9 cellular contexts compared by ENCODE assay signal in the genomic region with DNA sequence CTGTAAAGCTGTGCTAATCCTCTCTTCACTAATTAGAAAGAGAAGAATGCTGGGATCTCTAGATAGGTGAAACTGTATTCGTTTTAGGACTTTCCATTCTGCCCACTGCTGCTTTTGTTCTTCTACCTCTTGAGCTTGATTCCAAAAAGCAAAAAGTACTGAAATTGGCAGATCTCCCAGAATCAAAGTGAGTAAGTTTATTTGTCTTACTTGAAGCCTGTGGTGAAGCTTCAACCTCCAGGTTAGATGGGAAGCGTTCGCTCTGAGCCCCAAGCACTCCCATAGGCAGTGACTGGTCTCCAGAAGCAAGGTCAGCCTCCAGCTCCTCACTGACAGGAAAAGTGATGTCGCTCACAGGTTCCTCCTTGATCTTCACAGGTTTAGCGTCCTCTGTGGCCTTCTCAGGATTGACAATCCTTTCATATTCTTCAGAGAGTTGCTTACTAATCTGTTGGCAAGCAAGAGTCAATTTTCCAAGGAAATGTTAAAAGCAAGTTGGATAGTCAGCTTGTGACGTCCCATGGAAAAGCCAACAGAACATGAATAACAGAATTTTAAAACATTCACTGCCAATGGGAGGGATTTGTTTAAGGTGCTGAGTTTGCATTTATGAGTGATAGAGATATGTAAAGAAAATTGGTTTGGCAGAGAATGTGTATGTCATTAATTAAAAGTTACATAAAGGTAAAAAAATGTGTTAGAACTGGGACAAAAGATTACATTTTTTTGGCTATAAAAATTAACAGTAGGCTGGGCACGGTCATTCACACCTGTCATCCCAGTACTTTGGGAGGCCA. TPM values are rescaled to one million over a fixed set of nuclear protein-coding genes. Genes with fewer than 3 reads are reported as not detected.
DNase-seq lines count a peak whose midpoint lies in the region; ATAC-seq and TF ChIP-seq lines count a peak whose summit lies in the region.
"Had no signal": no experiment of that assay in that cellular context is flagged by ENCODE, and none has a peak within 500 bp of the region (broad histone marks: within the 10 kb centered on the region; RNA-seq: fewer than 3 reads in every experiment).

No MANE protein-coding gene starts in this region.

- H3K27ac Mint-ChIP-seq in GM23338 (no peak overlapping the region; the same call in 1 of the 2 replicates), T-helper 17 cell (peak overlapping the region; percentile 49)

- peaks cover 20% of the 10 kb centered on the region for H3K36me3 ChIP-seq in GM23338 (ENCODE audit: insufficient read depth)

- no peaks in the 10 kb centered on the region for H3K9me2 ChIP-seq in GM23338 (ENCODE audit: insufficient read depth)

- H3K79me2 ChIP-seq in GM23338 (replicated peaks; ENCODE audit: insufficient read depth) = no peaks in the 10 kb centered on the region

- no peak overlapping the region for H3K4me3 Mint-ChIP-seq in GM23338
- H3K4me3 Mint-ChIP-seq in T-helper 17 cell = no peak overlapping the region

- H3K4me2 ChIP-seq in GM23338 = no peak overlapping the region

- no peaks in the 10 kb centered on the region for H3K9me3 ChIP-seq in T-helper 17 cell (ENCODE audit: control insufficient read depth, low read length, poor library complexity, severe bottlenecking)

- H3K4me1 ChIP-seq in GM23338 (ENCODE audit: insufficient read depth) = no peaks in the 10 kb centered on the region

- DNase-seq in GM23338 (ENCODE audit: low spot score) (peak; percentile 11), T-helper 17 cell (no peak), iris pigment epithelial cell (ENCODE audit: low read depth) (peak; percentile 97), HT-29 (ENCODE audit: low spot score) (no peak), DMS79 treated with DMSO at 0.1 percent for 48 hours (lab: John Stamatoyannopoulos, UW) (no peak), Ammon's horn (ENCODE audit: low spot score) (no peak)
- DNase-seq: activated gamma-delta T cell treated with Interleukin-2 at 50 U/mL for 16 hours, kidney, posterior cingulate gyrus had no signal

- H3K27me3 Mint-ChIP-seq in GM23338 (ENCODE audit: insufficient read depth, low read depth, poor library complexity) = peaks cover 2% of the 10 kb centered on the region
- H3K27me3 Mint-ChIP-seq in T-helper 17 cell = no peaks in the 10 kb centered on the region

- TF ChIP-seq CTCF in GM23338 (conservative IDR thresholded peaks at IDR 0.05; ENCODE audit: low read depth in 2 of 2) = no peak

- H3K4me1 Mint-ChIP-seq in GM23338 (no peaks in the 10 kb centered on the region), T-helper 17 cell (peaks cover 5% of the 10 kb centered on the region)

- H3K36me3 Mint-ChIP-seq in GM23338 (ENCODE audit: low read depth) = peaks cover 53% of the 10 kb centered on the region
- peaks cover 12% of the 10 kb centered on the region for H3K36me3 Mint-ChIP-seq in T-helper 17 cell (ENCODE audit: low read depth)

- no peaks in the 10 kb centered on the region for H3K9me3 Mint-ChIP-seq in GM23338

- H3F3A ChIP-seq in GM23338 (replicated peaks; ENCODE audit: low read depth) = no peaks in the 10 kb centered on the region

- peaks cover 3% of the 10 kb centered on the region; the same call in 1 of the 2 replicates for H4K20me1 ChIP-seq in GM23338 (replicated peaks; ENCODE audit: insufficient read depth)

- no peak overlapping the region; the same call in 1 of the 2 replicates for H3K27ac ChIP-seq in GM23338 (ENCODE audit: low read depth)

- no peak overlapping the region for H2AFZ ChIP-seq in GM23338

- no peak overlapping the region for H3K4me3 ChIP-seq in GM23338

- H3K27me3 ChIP-seq in GM23338 (ENCODE audit: insufficient read depth) = no peaks in the 10 kb centered on the region

- ATAC-seq in GM23338 = peak; percentile 34
- no peak for ATAC-seq in T-helper 17 cell

TF ChIP-seq in GM23338, 12 proteins besides CTCF, POLR2A, EP300 and RAD21 (continues in another document):
- TF ChIP-seq NANOG (IDR thresholded peaks at IDR 0.05; ENCODE audit: borderline replicate concordance) = no peak
- TF ChIP-seq ZNF114 (CRISPR knock-in tag; IDR thresholded peaks at IDR 0.05) = no peak
- TF ChIP-seq, protein P1, sequence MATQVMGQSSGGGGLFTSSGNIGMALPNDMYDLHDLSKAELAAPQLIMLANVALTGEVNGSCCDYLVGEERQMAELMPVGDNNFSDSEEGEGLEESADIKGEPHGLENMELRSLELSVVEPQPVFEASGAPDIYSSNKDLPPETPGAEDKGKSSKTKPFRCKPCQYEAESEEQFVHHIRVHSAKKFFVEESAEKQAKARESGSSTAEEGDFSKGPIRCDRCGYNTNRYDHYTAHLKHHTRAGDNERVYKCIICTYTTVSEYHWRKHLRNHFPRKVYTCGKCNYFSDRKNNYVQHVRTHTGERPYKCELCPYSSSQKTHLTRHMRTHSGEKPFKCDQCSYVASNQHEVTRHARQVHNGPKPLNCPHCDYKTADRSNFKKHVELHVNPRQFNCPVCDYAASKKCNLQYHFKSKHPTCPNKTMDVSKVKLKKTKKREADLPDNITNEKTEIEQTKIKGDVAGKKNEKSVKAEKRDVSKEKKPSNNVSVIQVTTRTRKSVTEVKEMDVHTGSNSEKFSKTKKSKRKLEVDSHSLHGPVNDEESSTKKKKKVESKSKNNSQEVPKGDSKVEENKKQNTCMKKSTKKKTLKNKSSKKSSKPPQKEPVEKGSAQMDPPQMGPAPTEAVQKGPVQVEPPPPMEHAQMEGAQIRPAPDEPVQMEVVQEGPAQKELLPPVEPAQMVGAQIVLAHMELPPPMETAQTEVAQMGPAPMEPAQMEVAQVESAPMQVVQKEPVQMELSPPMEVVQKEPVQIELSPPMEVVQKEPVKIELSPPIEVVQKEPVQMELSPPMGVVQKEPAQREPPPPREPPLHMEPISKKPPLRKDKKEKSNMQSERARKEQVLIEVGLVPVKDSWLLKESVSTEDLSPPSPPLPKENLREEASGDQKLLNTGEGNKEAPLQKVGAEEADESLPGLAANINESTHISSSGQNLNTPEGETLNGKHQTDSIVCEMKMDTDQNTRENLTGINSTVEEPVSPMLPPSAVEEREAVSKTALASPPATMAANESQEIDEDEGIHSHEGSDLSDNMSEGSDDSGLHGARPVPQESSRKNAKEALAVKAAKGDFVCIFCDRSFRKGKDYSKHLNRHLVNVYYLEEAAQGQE (IDR thresholded peaks at IDR 0.05; ENCODE audit: unreplicated experiment) = no peak
- no peak for TF ChIP-seq POLR2AphosphoS5 (IDR thresholded peaks at IDR 0.05; ENCODE audit: low read depth)
- no peak for TF ChIP-seq JUNB (IDR thresholded peaks at IDR 0.05; ENCODE audit: unreplicated experiment)
- no peak for TF ChIP-seq EZH2phosphoT487 (IDR thresholded peaks at IDR 0.05; ENCODE audit: unreplicated experiment)
- no peak for TF ChIP-seq ZNF331 (CRISPR knock-in tag; IDR thresholded peaks at IDR 0.05; ENCODE audit: low read depth)
- no peak for TF ChIP-seq STAT1 (IDR thresholded peaks at IDR 0.05; ENCODE audit: unreplicated experiment)
- TF ChIP-seq, protein P2, sequence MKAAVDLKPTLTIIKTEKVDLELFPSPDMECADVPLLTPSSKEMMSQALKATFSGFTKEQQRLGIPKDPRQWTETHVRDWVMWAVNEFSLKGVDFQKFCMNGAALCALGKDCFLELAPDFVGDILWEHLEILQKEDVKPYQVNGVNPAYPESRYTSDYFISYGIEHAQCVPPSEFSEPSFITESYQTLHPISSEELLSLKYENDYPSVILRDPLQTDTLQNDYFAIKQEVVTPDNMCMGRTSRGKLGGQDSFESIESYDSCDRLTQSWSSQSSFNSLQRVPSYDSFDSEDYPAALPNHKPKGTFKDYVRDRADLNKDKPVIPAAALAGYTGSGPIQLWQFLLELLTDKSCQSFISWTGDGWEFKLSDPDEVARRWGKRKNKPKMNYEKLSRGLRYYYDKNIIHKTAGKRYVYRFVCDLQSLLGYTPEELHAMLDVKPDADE (IDR thresholded peaks at IDR 0.05) = no peak
- no peak for TF ChIP-seq CREB1 (CRISPR knock-in tag; IDR thresholded peaks at IDR 0.05; ENCODE audit: low read depth)

RNA-seq across cellular contexts. Expression of a gene that starts 8.1 kb away (rescaled TPM):
- total RNA-seq in GM23338 (2014; rRNA removed; shearing (Covaris generic)) = 16.5 and 17.7 TPM in 2 replicates
- polyA plus RNA-seq in GM23338 (2016; fragmentation: Nextera tagmentation; extraction: Ambion mirVana) = 13.5 and 13.7 TPM in 2 replicates
- total RNA-seq in T-helper 17 cell = 10 to 100 TPM; 48.8 to 51.1 TPM
- total RNA-seq in HT-29 (2014; rRNA removed; shearing (Covaris generic)) = 21.4 and 22.9 TPM in 2 replicates

RNA-seq across cellular contexts. Expression of a gene that starts 8.3 kb away (rescaled TPM):
- 19.0 and 24.3 TPM in 2 replicates for total RNA-seq in GM23338 (2014; rRNA removed; shearing (Covaris generic))
- 25.2 and 29.2 TPM in 2 replicates for polyA plus RNA-seq in GM23338 (2016; fragmentation: Nextera tagmentation; extraction: Ambion mirVana)
- total RNA-seq in T-helper 17 cell = 10 to 100 TPM; 18.2 to 18.7 TPM
- 20.9 and 22.2 TPM in 2 replicates for total RNA-seq in HT-29 (2014; rRNA removed; shearing (Covaris generic))

RNA-seq across cellular contexts. Expression of a gene that starts 26.5 kb away (rescaled TPM):
- 40.3 and 41.2 TPM in 2 replicates for total RNA-seq in GM23338 (2014; rRNA removed; shearing (Covaris generic))
- polyA plus RNA-seq in GM23338 (2016; fragmentation: Nextera tagmentation; extraction: Ambion mirVana) = 20.8 and 23.7 TPM in 2 replicates
- 10 to 100 TPM; 27.6 to 27.7 TPM for total RNA-seq in T-helper 17 cell
- 22.2 and 24.0 TPM in 2 replicates for total RNA-seq in HT-29 (2014; rRNA removed; shearing (Covaris generic))

RNA-seq across cellular contexts. Expression of a gene that starts 26.5 kb away (rescaled TPM):
- 1.7 and 1.9 TPM in 2 replicates for total RNA-seq in GM23338 (2014; rRNA removed; shearing (Covaris generic))
- polyA plus RNA-seq in GM23338 (2016; fragmentation: Nextera tagmentation; extraction: Ambion mirVana) = 1.6 and 2.1 TPM in 2 replicates
- total RNA-seq in T-helper 17 cell = 1 to 10 TPM; 1.3 TPM
- total RNA-seq in HT-29 (2014; rRNA removed; shearing (Covaris generic)) = 0.99 and 3.7 TPM in 2 replicates

Comparison
In these comparisons a context has a peak if more than half of its experiments do, and no peak if none do; other contexts are left out.
1. DNase-seq: peak in GM23338 (single experiment) and iris pigment epithelial cell (single experiment); none in T-helper 17 cell (0 of 3), HT-29 (single experiment), DMS79 treated with DMSO at 0.1 percent for 48 hours (single experiment) and Ammon's horn (single experiment).